Comparison of ENCODE assay signal across 25 cellular contexts in the genomic region with DNA sequence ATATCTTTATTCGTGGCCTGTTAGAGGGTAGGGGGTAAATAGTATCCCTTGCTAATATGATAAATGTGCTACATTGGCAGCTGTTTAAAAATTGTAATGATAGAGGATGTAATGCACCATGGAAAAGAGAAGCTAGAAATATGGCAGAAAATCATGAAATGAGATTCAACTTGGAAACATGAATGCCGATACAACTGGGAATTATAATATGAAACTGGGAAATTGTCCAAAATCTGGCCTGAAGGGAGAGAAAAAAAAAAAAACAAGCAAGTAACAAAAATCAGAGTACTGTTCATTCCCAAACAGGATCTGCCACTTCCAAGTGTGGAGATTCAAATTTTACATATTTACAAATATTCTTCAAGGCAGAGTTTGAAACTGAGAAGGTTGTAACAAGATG.
"Had no signal": no experiment of that assay in that cellular context is flagged by ENCODE, and none has a peak within 500 bp of the region (broad histone marks: within the 10 kb centered on the region; RNA-seq: fewer than 3 reads in every experiment).

No MANE protein-coding gene starts in this region.

- H3K9me3 ChIP-seq: adrenal gland, ascending aorta, SJCRH30, testis had no signal

- H3K27me3 ChIP-seq: adrenal gland, ascending aorta, foreskin keratinocyte, neural progenitor cell, SJCRH30, testis had no signal

- DNase-seq: activated CD8-positive, alpha-beta memory T cell treated with anti-CD3 and anti-CD28 coated beads, Interleukin-2, amount 50 U/mL, for 4 hours; activated T-cell treated with anti-CD3 and anti-CD28 coated beads, Interleukin-2, amount 50 U/mL, for 24 hours; adrenal gland; effector CD8-positive, alpha-beta T cell; erythroblast; foreskin keratinocyte; glutamatergic neuron; hippocampal formation; mesenchymal stem cell; naive B cell; posterior cingulate gyrus; SJCRH30; stimulated activated CD4-positive, alpha-beta T cell treated with anti-CD3 and anti-CD28 coated beads, Interleukin-15, amount 100 ng/mL, for 24 hours; stimulated activated CD8-positive, alpha-beta memory T cell treated with anti-CD3 and anti-CD28 coated beads, Interleukin-4, amount 100 ng/mL, for 48 hours; stimulated activated naive B cell treated with anti-CD40 and anti-IgM and Interleukin-4, amounts not matched to agents 10 μg/mL and 1 μg/mL and 100 μg/mL, for 72 hours; T-helper 1 cell; T-helper 9 cell; testis had no signal

- H3K4me3 ChIP-seq: adrenal gland, ascending aorta, neural progenitor cell, SJCRH30, smooth muscle cell, testis had no signal

- H3K27ac ChIP-seq: adrenal gland, ascending aorta, foreskin keratinocyte, neural progenitor cell, SJCRH30 had no signal

- H3K36me3 ChIP-seq: adrenal gland, ascending aorta, neural progenitor cell, SJCRH30 had no signal

- H3K4me1 ChIP-seq: ascending aorta, neural progenitor cell had no signal

- ATAC-seq: activated naive CD4-positive, alpha-beta T cell treated with anti-CD3 and anti-CD28 coated beads, Interleukin-2, amount 50 U/mL, for 72 hours; activated T-helper 17 cell treated with anti-CD3 and anti-CD28 coated beads, Interleukin-2, amount 50 U/mL, for 72 hours; foreskin keratinocyte; sciatic nerve; stimulated activated naive B cell treated with anti-CD40 and anti-IgM and Interleukin-4, amounts not matched to agents 10 μg/mL and 1 μg/mL and 100 μg/mL, for 72 hours; WTC11 had no signal
